Comparison of ENCODE assay signal across 17 cellular contexts in the genomic region with DNA sequence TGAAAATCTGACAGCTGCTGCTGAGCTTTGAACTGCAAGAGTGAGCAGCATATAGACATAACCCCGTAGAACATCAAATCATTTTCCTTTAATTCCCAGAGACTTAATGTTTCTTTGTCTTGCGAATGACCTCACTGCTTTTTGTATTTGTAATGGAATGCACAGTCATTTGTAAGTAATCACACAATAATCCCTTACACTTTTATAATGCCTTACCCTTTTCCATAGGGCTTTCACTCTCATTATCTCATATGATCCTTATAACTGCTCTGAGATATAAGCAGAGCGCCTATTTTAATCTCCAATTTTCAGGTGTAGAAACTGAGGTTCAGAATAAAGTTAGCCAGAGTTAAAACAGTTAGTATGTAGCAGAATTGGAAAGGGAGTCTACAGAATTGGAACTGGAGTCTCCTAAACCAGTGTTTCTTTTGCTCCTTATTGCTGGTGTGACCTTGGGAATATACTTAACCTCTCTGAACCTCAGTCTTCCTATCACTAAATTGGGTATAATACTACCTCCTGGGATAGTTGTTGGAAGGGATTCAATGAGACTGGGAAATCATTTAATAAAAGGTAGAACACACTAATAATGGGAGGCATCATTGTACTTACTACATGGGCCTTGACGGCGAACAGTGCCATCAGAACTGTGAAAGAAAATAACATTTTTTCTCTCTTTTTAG. TPM values are rescaled to one million over a fixed set of nuclear protein-coding genes. Genes with fewer than 3 reads are reported as not detected.
DNase-seq lines count a peak whose midpoint lies in the region; ATAC-seq, FAIRE-seq and TF ChIP-seq lines count a peak whose summit lies in the region.
"Had no signal": no experiment of that assay in that cellular context is flagged by ENCODE, and none has a peak within 500 bp of the region (broad histone marks: within the 10 kb centered on the region; RNA-seq: fewer than 3 reads in every experiment).

No MANE protein-coding gene starts in this region.

- TF ChIP-seq CTCF in Caco-2 (IDR thresholded peaks at IDR 0.05; ENCODE audit: insufficient read depth in 1 of 2, low read depth in 1 of 2, low read length in 1 of 2, severe bottlenecking in 1 of 2, unreplicated experiment in 1 of 2) (no peak), gastrocnemius medialis (IDR thresholded peaks at IDR 0.05 in 4 of 5, conservative IDR thresholded peaks at IDR 0.05 in 1 of 5) (no peak)

- no peak overlapping the region for H3K4me3 ChIP-seq in Caco-2 (ENCODE audit: low read depth, low read length)
- H3K4me3 ChIP-seq in gastrocnemius medialis: no peak overlapping the region
- H3K4me3 ChIP-seq in naive thymus-derived CD4-positive, alpha-beta T cell (ENCODE audit: low read length): no peak overlapping the region

- H3K9me3 Mint-ChIP-seq in Caco-2 (ENCODE audit: unreplicated experiment): no peaks in the 10 kb centered on the region
- H3K9me3 Mint-ChIP-seq in naive thymus-derived CD4-positive, alpha-beta T cell: no peaks in the 10 kb centered on the region
- H3K9me3 Mint-ChIP-seq: CD4-positive, CD25-positive, alpha-beta regulatory T cell had no signal

- no peak for FAIRE-seq in RCC 7860 (lab: Jason Lieb, UNC)

- DNase-seq in Caco-2: no peak
- peak; percentile 24 for DNase-seq in RCC 7860 (ENCODE audit: low spot score)
- peak; percentile 59 for DNase-seq in fibroblast of peridontal ligament (ENCODE audit: extremely low read depth)
- no peak for DNase-seq in gastrocnemius medialis
- DNase-seq in RKO (ENCODE audit: low spot score): no peak
- no peak for DNase-seq in naive thymus-derived CD4-positive, alpha-beta T cell
- DNase-seq in Kasumi-1 (lab: John Stamatoyannopoulos, UW): no peak
- DNase-seq in OCI-M1 (lab: John Stamatoyannopoulos, UW): no peak
- DNase-seq: activated naive CD4-positive, alpha-beta T cell treated with anti-CD3 and anti-CD28 coated beads, Interleukin-2, amount 50 U/mL, for 16 hours; CD4-positive, CD25-positive, alpha-beta regulatory T cell; dermis blood vessel endothelial cell; NCI-H2227 treated with DMSO at 0.1 percent for 48 hours; nucleus accumbens; stimulated activated CD4-positive, alpha-beta T cell treated with anti-CD3 and anti-CD28 coated beads, Interleukin-2, amount 100 ng/mL, for 48 hours; stimulated activated naive CD4-positive, alpha-beta T cell; T1000 had no signal

- intact Hi-C loops in Caco-2 (cut with micrococcal nuclease; ENCODE audit: unreplicated experiment): no loop called here
- intact Hi-C loops in gastrocnemius medialis (cut with DNase I; ENCODE audit: low total_unique reads): no loop called here
- intact Hi-C loops in naive thymus-derived CD4-positive, alpha-beta T cell (cut with micrococcal nuclease): loop anchor here in 1 of 2 donors (2.0 kb wide), 1 partner anchor 60 kb away; no protein-coding TSS in a partner anchor

- H3K27ac ChIP-seq in gastrocnemius medialis: peak overlapping the region; percentile 57 to 72 (median 64)
- H3K27ac ChIP-seq in naive thymus-derived CD4-positive, alpha-beta T cell (ENCODE audit: low read depth, low read length): no peak overlapping the region

- no peaks in the 10 kb centered on the region for H3K27me3 Mint-ChIP-seq in Caco-2 (ENCODE audit: insufficient read depth, unreplicated experiment)
- H3K27me3 Mint-ChIP-seq in naive thymus-derived CD4-positive, alpha-beta T cell: no peaks in the 10 kb centered on the region
- H3K27me3 Mint-ChIP-seq: CD4-positive, CD25-positive, alpha-beta regulatory T cell had no signal

- H3K4me3 Mint-ChIP-seq in Caco-2 (ENCODE audit: unreplicated experiment): no peak overlapping the region
- no peak overlapping the region for H3K4me3 Mint-ChIP-seq in naive thymus-derived CD4-positive, alpha-beta T cell

- H3K27me3 ChIP-seq in Caco-2 (replicated peaks; ENCODE audit: control insufficient read depth, insufficient read depth, low read length) (no peaks in the 10 kb centered on the region), gastrocnemius medialis (no peaks in the 10 kb centered on the region)
- no peaks in the 10 kb centered on the region for H3K27me3 ChIP-seq in naive thymus-derived CD4-positive, alpha-beta T cell (ENCODE audit: control insufficient read depth in 2 of 2, insufficient read depth in 2 of 2, low read length in 2 of 2)

- BruUV-seq in Caco-2 (replicated peaks; lab: Mats Ljungman, UMichigan): no TSS peak

- no peaks in the 10 kb centered on the region; the same call in none of the 2 replicates for H3K36me3 ChIP-seq in Caco-2 (ENCODE audit: control insufficient read depth, insufficient read depth, low read length)
- no peaks in the 10 kb centered on the region for H3K36me3 ChIP-seq in gastrocnemius medialis
- H3K36me3 ChIP-seq in naive thymus-derived CD4-positive, alpha-beta T cell (ENCODE audit: control insufficient read depth in 2 of 3, insufficient read depth in 3 of 3, low read length in 3 of 3): peaks cover 0 to 4% (median 0%) of the 10 kb centered on the region in 3 experiments

- H3K27ac Mint-ChIP-seq in Caco-2 (ENCODE audit: unreplicated experiment): peak overlapping the region; percentile 26
- peak overlapping the region in 1 of 9 donors; percentile 17 for H3K27ac Mint-ChIP-seq in naive thymus-derived CD4-positive, alpha-beta T cell
- H3K27ac Mint-ChIP-seq: CD4-positive, CD25-positive, alpha-beta regulatory T cell had no signal

- no peaks in the 10 kb centered on the region for H3K9me3 ChIP-seq in Caco-2
- no peaks in the 10 kb centered on the region for H3K9me3 ChIP-seq in gastrocnemius medialis
- H3K9me3 ChIP-seq in naive thymus-derived CD4-positive, alpha-beta T cell (ENCODE audit: control insufficient read depth in 2 of 3, low read length in 3 of 3): no peaks in the 10 kb centered on the region

- peaks cover 26% of the 10 kb centered on the region for H3K4me1 Mint-ChIP-seq in Caco-2 (ENCODE audit: low read depth, unreplicated experiment)
- H3K4me1 Mint-ChIP-seq in naive thymus-derived CD4-positive, alpha-beta T cell: peaks cover 9 to 23% (median 16%) of the 10 kb centered on the region in 7 donors

- CTCF ChIA-PET in Caco-2 (lab: Charles Lee): no interaction called here
- CTCF ChIA-PET in naive thymus-derived CD4-positive, alpha-beta T cell (lab: Charles Lee): no interaction called here

- TF ChIP-seq POLR2A in gastrocnemius medialis (IDR thresholded peaks at IDR 0.05): no peak

- H3K36me3 Mint-ChIP-seq in Caco-2 (ENCODE audit: insufficient read depth, unreplicated experiment): peaks cover 36% of the 10 kb centered on the region
- peaks cover 3 to 61% (median 32%) of the 10 kb centered on the region in 5 donors for H3K36me3 Mint-ChIP-seq in naive thymus-derived CD4-positive, alpha-beta T cell

- H3K4me1 ChIP-seq in Caco-2 (peaks cover 41% of the 10 kb centered on the region), gastrocnemius medialis (peaks cover 27 to 36% of the 10 kb centered on the region in 2 donors)
- no peaks in the 10 kb centered on the region for H3K4me1 ChIP-seq in naive thymus-derived CD4-positive, alpha-beta T cell (ENCODE audit: control insufficient read depth in 2 of 2, insufficient read depth in 2 of 2, low read length in 2 of 2)

- POLR2A ChIA-PET in Caco-2 (lab: Charles Lee): no interaction called here
- POLR2A ChIA-PET in naive thymus-derived CD4-positive, alpha-beta T cell (lab: Charles Lee): no interaction called here

- in situ Hi-C loops in gastrocnemius medialis (cut with MboI; ENCODE audit: low sequenced_read_pairs in 4 of 4): loop anchor here in 1 of 4 donors (25.0 kb wide), 1 partner anchor 472 kb away; a partner anchor contains a TSS

- no peak for ATAC-seq in gastrocnemius medialis
- ATAC-seq in naive thymus-derived CD4-positive, alpha-beta T cell: no peak
- ATAC-seq: Panc1 had no signal

RNA-seq across cellular contexts. Expression of a gene that starts 54.9 kb away (rescaled TPM):
- total RNA-seq in Caco-2 (2022): 120 and 147 TPM in 2 replicates
- total RNA-seq in gastrocnemius medialis: 10 to 100 TPM; 56.0 to 65.7 (median 58.1) TPM
- total RNA-seq in naive thymus-derived CD4-positive, alpha-beta T cell: 10 to 100 TPM; 12.5 to 95.2 (median 52.3) TPM
- 10 to 100 TPM; 10.3 to 12.1 TPM for polyA plus RNA-seq in naive thymus-derived CD4-positive, alpha-beta T cell

Comparison
In these comparisons a context has a peak if more than half of its experiments do, and no peak if none do; other contexts are left out.
1. DNase-seq: peak in RCC 7860 (single experiment) and fibroblast of peridontal ligament (single experiment); none in Caco-2 (0 of 2), gastrocnemius medialis (0 of 2), RKO (single experiment), naive thymus-derived CD4-positive, alpha-beta T cell (0 of 9), Kasumi-1 (0 of 2) and OCI-M1 (single experiment).